ENCODE assay signal across 20 cellular contexts in genomic region chr5:158895573-158895972, GRCh38.
DNase-seq lines count a peak whose midpoint lies in the region; ATAC-seq, FAIRE-seq and TF ChIP-seq lines count a peak whose summit lies in the region.
"Had no signal": no experiment of that assay in that cellular context is flagged by ENCODE, and none has a peak within 500 bp of the region (broad histone marks: within the 10 kb centered on the region; RNA-seq: fewer than 3 reads in every experiment).

No MANE protein-coding gene starts in this region.

- H3K18ac ChIP-seq in mesenchymal stem cell (ENCODE audit: low read depth in 1 of 2, low read length in 2 of 2), result no peak overlapping the region

- no peaks in the 10 kb centered on the region for H3K27me3 ChIP-seq in mesenchymal stem cell (ENCODE audit: control insufficient read depth in 1 of 2, insufficient read depth in 1 of 2, low read length in 2 of 2)
- H3K27me3 ChIP-seq: gastrocnemius medialis had no signal

- H3K4me1 Mint-ChIP-seq in chondrocyte (ENCODE audit: low read depth) (peaks cover 50% of the 10 kb centered on the region), glutamatergic neuron (ENCODE audit: low read depth, unreplicated experiment) (peaks cover 48% of the 10 kb centered on the region)
- H3K4me1 Mint-ChIP-seq: activated naive CD8-positive, alpha-beta T cell treated with anti-CD3 and anti-CD28 coated beads, Interleukin-2, amount 10 ng/mL, durations not matched to agents 7 days and 5 days had no signal

- no peaks in the 10 kb centered on the region for H3K36me3 Mint-ChIP-seq in chondrocyte (ENCODE audit: low read depth)
- no peaks in the 10 kb centered on the region for H3K36me3 Mint-ChIP-seq in glutamatergic neuron (ENCODE audit: unreplicated experiment)
- H3K36me3 Mint-ChIP-seq: activated naive CD8-positive, alpha-beta T cell treated with anti-CD3 and anti-CD28 coated beads, Interleukin-2, amount 10 ng/mL, durations not matched to agents 7 days and 5 days; T-cell had no signal

- H3K9me3 ChIP-seq in mesenchymal stem cell (ENCODE audit: control insufficient read depth, low read length), result no peaks in the 10 kb centered on the region
- H3K9me3 ChIP-seq: gastrocnemius medialis had no signal

- no peak for ATAC-seq in HG02678 (IDR thresholded peaks at IDR 0.05; ENCODE audit: unreplicated experiment)
- ATAC-seq: K562, T-cell had no signal

- H3K4me3 ChIP-seq in mesenchymal stem cell (ENCODE audit: insufficient read depth in 1 of 2, low read depth in 1 of 2, low read length in 2 of 2), result no peak overlapping the region
- H3K4me3 ChIP-seq: gastrocnemius medialis, K562 had no signal

- DNase-seq in AG09319 (ENCODE audit: extremely low read depth, low read depth) (no peak), GM12892 (ENCODE audit: insufficient read length) (no peak), chondrocyte (ENCODE audit: low spot score) (no peak), mesenchymal stem cell (peak; percentile 13), NCI-H2196 (lab: John Stamatoyannopoulos, UW; ENCODE audit: unreplicated experiment) (no peak), NOMO-1 (lab: John Stamatoyannopoulos, UW; ENCODE audit: unreplicated experiment in 2 of 2) (no peak), glutamatergic neuron (no peak)
- DNase-seq: activated CD4-positive, CD25-positive, alpha-beta regulatory T cell; activated naive CD8-positive, alpha-beta T cell treated with anti-CD3 and anti-CD28 coated beads, Interleukin-2, amount 10 ng/mL, durations not matched to agents 7 days and 5 days; caudate nucleus; gastrocnemius medialis; NCI-H1105; RPMI8226; substantia nigra; T-cell had no signal

- H3K23ac ChIP-seq in mesenchymal stem cell (ENCODE audit: low read length in 2 of 2), result no peak overlapping the region

- no peak overlapping the region for H4K8ac ChIP-seq in mesenchymal stem cell (ENCODE audit: low read length)

- H3K4me2 ChIP-seq in mesenchymal stem cell (ENCODE audit: low read length, poor library complexity, severe bottlenecking), result no peak overlapping the region

- H2AK5ac ChIP-seq in mesenchymal stem cell (ENCODE audit: low read length, severe bottlenecking), result no peak overlapping the region

- no peaks in the 10 kb centered on the region for H3K4me1 ChIP-seq in mesenchymal stem cell (ENCODE audit: control insufficient read depth, insufficient read depth, low read depth, low read length)

- no peaks in the 10 kb centered on the region for H3K79me1 ChIP-seq in mesenchymal stem cell (replicated peaks; ENCODE audit: low read length, poor library complexity, severe bottlenecking)

- H3K9ac ChIP-seq in mesenchymal stem cell (ENCODE audit: low read length), result no peak overlapping the region

- no peak overlapping the region for H2AFZ ChIP-seq in mesenchymal stem cell (ENCODE audit: low read depth, low read length)

- H3K9me3 Mint-ChIP-seq in chondrocyte (ENCODE audit: low read depth) (no peaks in the 10 kb centered on the region), glutamatergic neuron (ENCODE audit: unreplicated experiment) (peaks cover 13% of the 10 kb centered on the region)
- H3K9me3 Mint-ChIP-seq: activated naive CD8-positive, alpha-beta T cell treated with anti-CD3 and anti-CD28 coated beads, Interleukin-2, amount 10 ng/mL, durations not matched to agents 7 days and 5 days; activated T-helper 1 cell treated with anti-CD3 and anti-CD28 coated beads, Interleukin-12 subunit alpha, Interleukin-12 subunit beta, Interleukin-2, Interleukin-4 antibody, amounts not matched to agents 30 ng/mL and 10 ng/mL and 1 ng/mL, durations not matched to agents 14 hours and 24 hours and 36 hours; T-cell had no signal

- H2BK15ac ChIP-seq in mesenchymal stem cell (ENCODE audit: low read depth, poor library complexity, severe bottlenecking), result no peak overlapping the region

- H3K27ac Mint-ChIP-seq in chondrocyte (ENCODE audit: unreplicated experiment) (peak overlapping the region; percentile 38), glutamatergic neuron (ENCODE audit: unreplicated experiment) (no peak overlapping the region)
- H3K27ac Mint-ChIP-seq: activated naive CD8-positive, alpha-beta T cell treated with anti-CD3 and anti-CD28 coated beads, Interleukin-2, amount 10 ng/mL, durations not matched to agents 7 days and 5 days; activated T-helper 1 cell treated with anti-CD3 and anti-CD28 coated beads, Interleukin-12 subunit alpha, Interleukin-12 subunit beta, Interleukin-2, Interleukin-4 antibody, amounts not matched to agents 30 ng/mL and 10 ng/mL and 1 ng/mL, durations not matched to agents 14 hours and 24 hours and 36 hours; T-cell had no signal

- no peaks in the 10 kb centered on the region for H3K27me3 Mint-ChIP-seq in chondrocyte (ENCODE audit: low read depth)
- peaks cover 13% of the 10 kb centered on the region for H3K27me3 Mint-ChIP-seq in glutamatergic neuron (ENCODE audit: unreplicated experiment)

- no peak overlapping the region for H2BK12ac ChIP-seq in mesenchymal stem cell (ENCODE audit: low read length in 2 of 2)

- no peak overlapping the region for H4K91ac ChIP-seq in mesenchymal stem cell (ENCODE audit: low read length)

- no peak overlapping the region for H2BK5ac ChIP-seq in mesenchymal stem cell (ENCODE audit: low read depth, low read length, poor library complexity, severe bottlenecking)

- H2BK120ac ChIP-seq in mesenchymal stem cell (ENCODE audit: low read depth, low read length), result no peak overlapping the region

- no peak for TF ChIP-seq POLR2A in GM12892 (IDR thresholded peaks at IDR 0.05; ENCODE audit: low read depth, low read length)

- TF ChIP-seq CTCF in AG09319 (IDR thresholded peaks at IDR 0.05; ENCODE audit: low read depth, low read length) (peak; percentile 37), chondrocyte (IDR thresholded peaks at IDR 0.05) (peak; percentile 62), glutamatergic neuron (IDR thresholded peaks at IDR 0.05; ENCODE audit: partially characterized antibody, unreplicated experiment) (no peak)

- no peak overlapping the region for H3K14ac ChIP-seq in mesenchymal stem cell (ENCODE audit: low read length in 2 of 2)

- peaks cover 0 to 3% of the 10 kb centered on the region in 2 experiments for H3K36me3 ChIP-seq in mesenchymal stem cell (ENCODE audit: control insufficient read depth in 1 of 2, insufficient read depth in 2 of 2, low read depth in 1 of 2, low read length in 2 of 2)
- H3K36me3 ChIP-seq: gastrocnemius medialis had no signal

- no peak overlapping the region for H3K4ac ChIP-seq in mesenchymal stem cell (ENCODE audit: low read depth in 1 of 2, low read length in 2 of 2)

- peak; percentile 54 for FAIRE-seq in GM12892 (lab: Jason Lieb, UNC)
- FAIRE-seq: GM19239, K562 had no signal

- no peak overlapping the region for H3K4me3 Mint-ChIP-seq in chondrocyte (ENCODE audit: unreplicated experiment)
- H3K4me3 Mint-ChIP-seq in glutamatergic neuron (ENCODE audit: unreplicated experiment), result no peak overlapping the region
- H3K4me3 Mint-ChIP-seq: activated naive CD8-positive, alpha-beta T cell treated with anti-CD3 and anti-CD28 coated beads, Interleukin-2, amount 10 ng/mL, durations not matched to agents 7 days and 5 days; activated T-helper 1 cell treated with anti-CD3 and anti-CD28 coated beads, Interleukin-12 subunit alpha, Interleukin-12 subunit beta, Interleukin-2, Interleukin-4 antibody, amounts not matched to agents 30 ng/mL and 10 ng/mL and 1 ng/mL, durations not matched to agents 14 hours and 24 hours and 36 hours; T-cell had no signal

- H3K27ac ChIP-seq in mesenchymal stem cell (ENCODE audit: low read length, poor library complexity, severe bottlenecking), result no peak overlapping the region
- H3K27ac ChIP-seq: gastrocnemius medialis, HL-60 had no signal
